ENCODE assay signal across 10 cellular contexts in the genomic region with DNA sequence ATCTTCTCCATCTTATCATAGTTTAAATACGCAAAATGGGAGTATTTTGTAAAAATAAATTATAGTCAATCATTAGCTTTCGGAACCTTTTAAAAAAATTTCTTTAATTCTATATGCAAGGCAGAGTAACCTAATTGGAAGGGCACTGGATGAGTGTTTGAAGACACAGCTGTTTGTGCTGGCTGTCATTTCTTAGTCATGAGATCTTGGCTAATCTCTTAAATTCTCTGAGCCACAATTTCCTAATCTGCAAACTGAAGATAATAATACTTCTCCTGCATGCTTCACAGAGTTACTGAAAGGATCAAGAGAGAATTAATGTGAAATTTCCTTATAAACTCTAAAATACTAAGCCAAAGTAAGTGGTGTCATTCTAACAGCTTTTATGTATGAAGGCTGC.
"Had no signal": no experiment of that assay in that cellular context is flagged by ENCODE, and none has a peak within 500 bp of the region (broad histone marks: within the 10 kb centered on the region; RNA-seq: fewer than 3 reads in every experiment).

No MANE protein-coding gene starts in this region.

- H3K4me3 ChIP-seq: right atrium auricular region, tibial artery had no signal

- H3K27me3 ChIP-seq: right atrium auricular region, tibial artery had no signal

- H3K4me1 ChIP-seq: right atrium auricular region, tibial artery had no signal

- DNase-seq: activated CD4-positive, alpha-beta T cell treated with anti-CD3 and anti-CD28 coated beads, Interleukin-2, amount 50 U/mL, for 4 hours; activated CD4-positive, CD25-positive, alpha-beta regulatory T cell treated with anti-CD3 and anti-CD28 coated beads, Interleukin-2, amount 50 U/mL, for 72 hours; activated T-cell treated with anti-CD3 and anti-CD28 coated beads, Interleukin-2, amount 50 U/mL, for 1 hour; amniotic stem cell; immature natural killer cell; left cardiac atrium; naive thymus-derived CD8-positive, alpha-beta T cell; tibial artery had no signal

- H3K36me3 ChIP-seq: right atrium auricular region, tibial artery had no signal

- ATAC-seq: left cardiac atrium; naive thymus-derived CD8-positive, alpha-beta T cell; stimulated activated effector memory CD8-positive, alpha-beta T cell treated with anti-CD3 and anti-CD28 coated beads, Interleukin-12 subunit alpha, Interleukin-12 subunit beta, amount 100 ng/mL, for 72 hours had no signal

- H3K27ac ChIP-seq: right atrium auricular region, tibial artery had no signal

- H3K9me3 ChIP-seq: right atrium auricular region, tibial artery had no signal
